In genomic region chr18:49441338-49441938, GRCh38 we compare ENCODE assay signal across 26 cellular contexts.
"Had no signal": no experiment of that assay in that cellular context is flagged by ENCODE, and none has a peak within 500 bp of the region (broad histone marks: within the 10 kb centered on the region; RNA-seq: fewer than 3 reads in every experiment).

No MANE protein-coding gene starts in this region.

- H3K9me3 ChIP-seq: adrenal gland, ascending aorta, lower lobe of right lung, mucosa of descending colon, sigmoid colon, thoracic aorta had no signal

- H3K36me3 ChIP-seq: adrenal gland, ascending aorta, brain microvascular endothelial cell, lower lobe of right lung, sigmoid colon, thoracic aorta had no signal

- H3K27me3 Mint-ChIP-seq: activated CD4-positive, alpha-beta memory T cell treated with anti-CD3 and anti-CD28 coated beads, Interleukin-2, amount 10 ng/mL, durations not matched to agents 7 days and 5 days; activated CD4-positive, alpha-beta T cell treated with anti-CD3 and anti-CD28 coated beads, Interleukin-2, amount 10 ng/mL, durations not matched to agents 24 days and 14 days; naive B cell; T-helper 17 cell; type B pancreatic cell had no signal

- H3K9me3 Mint-ChIP-seq: activated CD4-positive, alpha-beta memory T cell treated with anti-CD3 and anti-CD28 coated beads, Interleukin-2, amount 10 ng/mL, durations not matched to agents 7 days and 5 days; activated CD4-positive, alpha-beta T cell treated with anti-CD3 and anti-CD28 coated beads, Interleukin-2, amount 10 ng/mL, durations not matched to agents 24 days and 14 days; activated T-cell treated with anti-CD3 and anti-CD28 coated beads, Interleukin-2, amount 50 U/mL, for 72 hours had no signal

- DNase-seq: activated CD4-positive, alpha-beta memory T cell treated with anti-CD3 and anti-CD28 coated beads, Interleukin-2, amount 10 ng/mL, durations not matched to agents 7 days and 5 days; activated CD4-positive, alpha-beta T cell treated with anti-CD3 and anti-CD28 coated beads, Interleukin-2, amount 10 ng/mL, durations not matched to agents 24 days and 14 days; activated CD4-positive, CD25-positive, alpha-beta regulatory T cell; activated effector memory CD4-positive, alpha-beta T cell treated with anti-CD3 and anti-CD28 coated beads, Interleukin-2, amount 50 U/mL, for 16 hours; activated naive CD4-positive, alpha-beta T cell treated with anti-CD3 and anti-CD28 coated beads, Interleukin-2, amount 50 U/mL, for 16 hours; activated T-cell treated with anti-CD3 and anti-CD28 coated beads, Interleukin-2, amount 50 U/mL, for 72 hours; adrenal gland; brain microvascular endothelial cell; caudate nucleus; dermis blood vessel endothelial cell; effector CD8-positive, alpha-beta T cell; erythroblast; foreskin fibroblast; left colon; lower lobe of right lung; mesendoderm; mucosa of descending colon; naive B cell; nucleus accumbens; sigmoid colon; stimulated activated CD4-positive, alpha-beta T cell treated with anti-CD3 and anti-CD28 coated beads, Interleukin-4, amount 100 ng/mL, for 1 hour; stimulated activated naive CD4-positive, alpha-beta T cell; T-helper 17 cell had no signal

- H3K27ac ChIP-seq: adrenal gland, ascending aorta, brain microvascular endothelial cell, lower lobe of right lung, sigmoid colon, thoracic aorta had no signal

- H3K4me1 ChIP-seq: adrenal gland, lower lobe of right lung had no signal

- ATAC-seq: left colon, lower lobe of right lung, mucosa of descending colon, T-helper 17 cell had no signal

- H3K27me3 ChIP-seq: adrenal gland, ascending aorta, brain microvascular endothelial cell, sigmoid colon had no signal

- H3K27ac Mint-ChIP-seq: activated CD4-positive, alpha-beta memory T cell treated with anti-CD3 and anti-CD28 coated beads, Interleukin-2, amount 10 ng/mL, durations not matched to agents 7 days and 5 days; activated CD4-positive, alpha-beta T cell treated with anti-CD3 and anti-CD28 coated beads, Interleukin-2, amount 10 ng/mL, durations not matched to agents 24 days and 14 days; activated T-cell treated with anti-CD3 and anti-CD28 coated beads, Interleukin-2, amount 50 U/mL, for 72 hours; T-helper 17 cell; type B pancreatic cell had no signal

- H3K4me3 Mint-ChIP-seq: activated CD4-positive, alpha-beta memory T cell treated with anti-CD3 and anti-CD28 coated beads, Interleukin-2, amount 10 ng/mL, durations not matched to agents 7 days and 5 days; activated CD4-positive, alpha-beta T cell treated with anti-CD3 and anti-CD28 coated beads, Interleukin-2, amount 10 ng/mL, durations not matched to agents 24 days and 14 days; activated T-cell treated with anti-CD3 and anti-CD28 coated beads, Interleukin-2, amount 50 U/mL, for 72 hours; naive B cell; T-helper 17 cell; type B pancreatic cell had no signal

- H3K4me3 ChIP-seq: adrenal gland, ascending aorta, lower lobe of right lung, mucosa of descending colon, sigmoid colon, thoracic aorta had no signal
